8 cellular contexts compared by ENCODE assay signal in genomic region chr2:55282110-55282917, GRCh38. TPM values are rescaled to one million over a fixed set of nuclear protein-coding genes. Genes with fewer than 3 reads are reported as not detected.
A peak's percentile ranks its signal among the peaks of the same experiment; 100 is the strongest.
DNase-seq lines count a peak whose midpoint lies in the region; ATAC-seq and TF ChIP-seq lines count a peak whose summit lies in the region.

No MANE protein-coding gene starts in this region.

- H3K36me3 ChIP-seq in lower lobe of right lung: no peaks in the 10 kb centered on the region

- intact Hi-C loops in dorsolateral prefrontal cortex (cut with DNase I): loop anchor here (2.0 to 10.0 kb wide), 5 partner anchors 14 to 235 kb away; partner anchors contain the start of genes CCDC88A (in 2 of the 2), CFAP36 (in 1 of the 2) and MTIF2 (in 1 of the 2)
- intact Hi-C loops in lower lobe of right lung (cut with DNase I): no loop called here

- H3K27me3 ChIP-seq in dorsolateral prefrontal cortex (no peaks in the 10 kb centered on the region), lower lobe of right lung (ENCODE audit: low read depth) (no peaks in the 10 kb centered on the region)

- H3K4me3 ChIP-seq in dorsolateral prefrontal cortex: peak overlapping the region; percentile 56 to 94 (median 79)
- peak overlapping the region; percentile 68 for H3K4me3 ChIP-seq in lower lobe of right lung

- peak; percentile 96 for ATAC-seq in HG03378 (IDR thresholded peaks at IDR 0.05; ENCODE audit: unreplicated experiment)
- ATAC-seq in lower lobe of right lung: peak; percentile 99

- H3K27ac ChIP-seq in dorsolateral prefrontal cortex (peak overlapping the region; percentile 75 to 99 (median 95)), lower lobe of right lung (peak overlapping the region; percentile 93)

- TF ChIP-seq POLR2A in GM19099 (IDR thresholded peaks at IDR 0.05; ENCODE audit: extremely low read depth, insufficient read length, low read depth): peak; percentile 93

- no peaks in the 10 kb centered on the region for H3K9me3 ChIP-seq in lower lobe of right lung

- DNase-seq in AML-193 (lab: John Stamatoyannopoulos, UW): peak; percentile 83 to 89
- peak; percentile 74 for DNase-seq in NCI-H526 treated with DMSO at 0.1 percent for 48 hours (lab: John Stamatoyannopoulos, UW)
- peak; percentile 83 to 84 for DNase-seq in activated CD4-positive, alpha-beta T cell treated with anti-CD3 and anti-CD28 coated beads, Interleukin-2, amount 50 U/mL, for 4 hours
- DNase-seq in dorsolateral prefrontal cortex: peak; percentile 67 to 90 (median 82)
- peak; percentile 96 for DNase-seq in lower lobe of right lung
- DNase-seq in stimulated activated CD4-positive, alpha-beta T cell treated with anti-CD3 and anti-CD28 coated beads, TNF-alpha, amount 100 ng/mL, for 1 hour (ENCODE audit: low read depth in 3 of 3, low spot score in 1 of 3): peak; percentile 67 to 76 (median 74)

- TF ChIP-seq CTCF in dorsolateral prefrontal cortex (IDR thresholded peaks at IDR 0.05 in 54 of 56, conservative IDR thresholded peaks at IDR 0.05 in 2 of 56; ENCODE audit: low read depth in 1 of 56, partially characterized antibody in 56 of 56): peak in 23 of 56 donors; percentile 9 to 48 (median 21)
- no peak for TF ChIP-seq CTCF in lower lobe of right lung (IDR thresholded peaks at IDR 0.05)

- H3K4me1 ChIP-seq in lower lobe of right lung: peaks cover 15% of the 10 kb centered on the region

RNA-seq across cellular contexts. Expression of gene MTIF2, which starts 13.3 kb away (rescaled TPM):
- total RNA-seq in dorsolateral prefrontal cortex: 10 to 100 TPM; 15.2 to 33.5 (median 24.3) TPM
- 25.9 TPM for total RNA-seq in lower lobe of right lung

RNA-seq across cellular contexts. Expression of gene RPS27A, which starts 49.8 kb away (rescaled TPM):
- total RNA-seq in dorsolateral prefrontal cortex (100 to 1,000 TPM; 221 to 469 (median 349) TPM), lower lobe of right lung (736 TPM)

RNA-seq across cellular contexts. Expression of gene CLHC1, which starts 50.2 kb away (rescaled TPM):
- total RNA-seq in dorsolateral prefrontal cortex (10 to 100 TPM; 12.9 to 62.6 (median 27.4) TPM), lower lobe of right lung (15.2 TPM)

Comparison
In these comparisons a context has a peak if more than half of its experiments do, and no peak if none do; other contexts are left out.
1. Peak in every context shown above with its lines: DNase-seq, ATAC-seq, H3K4me3 ChIP-seq and H3K27ac ChIP-seq.